1 cellular context compared by ENCODE assay signal in the genomic region with DNA sequence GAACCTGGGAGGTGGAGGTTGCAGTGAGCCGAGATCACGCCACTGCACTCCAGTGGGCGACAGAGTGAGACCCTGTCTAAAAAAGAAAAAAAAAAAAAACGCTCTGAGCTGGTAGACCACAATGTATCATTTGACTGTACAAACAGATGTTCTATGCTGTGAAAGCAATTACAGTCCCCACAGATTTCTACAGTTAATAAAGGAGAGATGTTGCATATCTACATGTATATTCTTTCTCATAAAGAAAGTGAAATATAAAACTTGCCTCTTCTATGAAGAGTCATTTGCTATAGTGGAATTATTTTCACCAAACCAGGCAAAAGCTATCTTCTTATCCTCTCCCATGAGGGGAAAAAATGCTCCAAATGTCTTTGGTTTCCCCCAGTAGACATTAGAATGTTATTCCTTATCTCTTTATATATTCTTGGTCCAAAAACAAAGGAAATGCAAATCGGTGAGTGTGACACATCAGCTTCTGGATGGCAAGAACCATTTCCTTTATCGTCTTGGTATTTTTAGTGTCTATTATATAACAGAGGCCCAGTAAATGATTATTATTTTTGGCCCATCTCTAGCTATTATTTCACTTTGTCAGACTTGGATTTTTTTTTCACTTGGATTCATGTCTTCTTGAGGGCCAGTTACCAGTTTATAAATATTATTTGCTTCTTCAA.
TF ChIP-seq lines count a peak whose summit lies in the region.

No MANE protein-coding gene starts in this region.

TF ChIP-seq in GM23338, 12 proteins besides CTCF, POLR2A, EP300 and RAD21 (continued from another document):
- TF ChIP-seq, protein P1, sequence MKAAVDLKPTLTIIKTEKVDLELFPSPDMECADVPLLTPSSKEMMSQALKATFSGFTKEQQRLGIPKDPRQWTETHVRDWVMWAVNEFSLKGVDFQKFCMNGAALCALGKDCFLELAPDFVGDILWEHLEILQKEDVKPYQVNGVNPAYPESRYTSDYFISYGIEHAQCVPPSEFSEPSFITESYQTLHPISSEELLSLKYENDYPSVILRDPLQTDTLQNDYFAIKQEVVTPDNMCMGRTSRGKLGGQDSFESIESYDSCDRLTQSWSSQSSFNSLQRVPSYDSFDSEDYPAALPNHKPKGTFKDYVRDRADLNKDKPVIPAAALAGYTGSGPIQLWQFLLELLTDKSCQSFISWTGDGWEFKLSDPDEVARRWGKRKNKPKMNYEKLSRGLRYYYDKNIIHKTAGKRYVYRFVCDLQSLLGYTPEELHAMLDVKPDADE (IDR thresholded peaks at IDR 0.05) = no peak
- TF ChIP-seq CREB1 (CRISPR knock-in tag; IDR thresholded peaks at IDR 0.05; ENCODE audit: low read depth) (no peak), NANOG (IDR thresholded peaks at IDR 0.05; ENCODE audit: borderline replicate concordance) (no peak), EZH2phosphoT487 (IDR thresholded peaks at IDR 0.05; ENCODE audit: unreplicated experiment) (no peak)
- TF ChIP-seq, protein P2, sequence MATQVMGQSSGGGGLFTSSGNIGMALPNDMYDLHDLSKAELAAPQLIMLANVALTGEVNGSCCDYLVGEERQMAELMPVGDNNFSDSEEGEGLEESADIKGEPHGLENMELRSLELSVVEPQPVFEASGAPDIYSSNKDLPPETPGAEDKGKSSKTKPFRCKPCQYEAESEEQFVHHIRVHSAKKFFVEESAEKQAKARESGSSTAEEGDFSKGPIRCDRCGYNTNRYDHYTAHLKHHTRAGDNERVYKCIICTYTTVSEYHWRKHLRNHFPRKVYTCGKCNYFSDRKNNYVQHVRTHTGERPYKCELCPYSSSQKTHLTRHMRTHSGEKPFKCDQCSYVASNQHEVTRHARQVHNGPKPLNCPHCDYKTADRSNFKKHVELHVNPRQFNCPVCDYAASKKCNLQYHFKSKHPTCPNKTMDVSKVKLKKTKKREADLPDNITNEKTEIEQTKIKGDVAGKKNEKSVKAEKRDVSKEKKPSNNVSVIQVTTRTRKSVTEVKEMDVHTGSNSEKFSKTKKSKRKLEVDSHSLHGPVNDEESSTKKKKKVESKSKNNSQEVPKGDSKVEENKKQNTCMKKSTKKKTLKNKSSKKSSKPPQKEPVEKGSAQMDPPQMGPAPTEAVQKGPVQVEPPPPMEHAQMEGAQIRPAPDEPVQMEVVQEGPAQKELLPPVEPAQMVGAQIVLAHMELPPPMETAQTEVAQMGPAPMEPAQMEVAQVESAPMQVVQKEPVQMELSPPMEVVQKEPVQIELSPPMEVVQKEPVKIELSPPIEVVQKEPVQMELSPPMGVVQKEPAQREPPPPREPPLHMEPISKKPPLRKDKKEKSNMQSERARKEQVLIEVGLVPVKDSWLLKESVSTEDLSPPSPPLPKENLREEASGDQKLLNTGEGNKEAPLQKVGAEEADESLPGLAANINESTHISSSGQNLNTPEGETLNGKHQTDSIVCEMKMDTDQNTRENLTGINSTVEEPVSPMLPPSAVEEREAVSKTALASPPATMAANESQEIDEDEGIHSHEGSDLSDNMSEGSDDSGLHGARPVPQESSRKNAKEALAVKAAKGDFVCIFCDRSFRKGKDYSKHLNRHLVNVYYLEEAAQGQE (IDR thresholded peaks at IDR 0.05; ENCODE audit: unreplicated experiment) = no peak
